ENCODE assay signal across 16 cellular contexts in the genomic region with DNA sequence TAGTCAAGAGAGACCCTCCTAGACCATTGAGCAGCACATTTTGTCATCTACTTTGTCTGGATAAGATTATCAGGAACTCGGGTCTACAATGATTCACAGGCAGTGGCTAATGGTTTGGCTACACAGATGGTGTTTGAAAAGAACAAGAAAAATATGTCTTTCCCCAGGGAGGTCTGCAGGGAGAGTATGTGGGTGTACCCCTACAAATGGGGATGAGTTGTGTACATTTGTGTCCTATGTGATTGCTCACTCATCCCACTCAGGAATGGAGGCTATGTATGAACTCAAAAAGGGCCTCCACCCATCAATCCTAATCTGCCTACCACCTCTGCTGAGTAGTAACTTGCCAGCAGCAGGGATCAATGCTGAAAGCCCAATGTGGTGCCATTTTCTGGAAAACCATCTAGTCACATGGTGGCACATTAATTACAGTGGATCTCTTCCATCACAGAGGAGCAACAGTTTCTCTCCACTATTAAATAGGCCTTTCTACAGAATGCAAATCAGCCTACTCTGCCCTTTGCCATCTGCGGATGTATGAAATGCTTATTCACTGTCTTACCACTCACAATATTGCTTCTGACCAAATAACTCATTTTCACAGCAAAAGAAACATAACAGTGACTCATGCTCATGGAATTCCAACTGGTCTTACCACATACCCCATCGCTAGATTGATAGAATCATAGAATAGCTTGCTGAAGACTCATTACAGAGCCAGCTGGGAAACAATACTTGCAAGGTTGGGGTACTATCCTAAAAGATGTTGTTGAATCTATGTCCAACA. TPM values are rescaled to one million over a fixed set of nuclear protein-coding genes. Genes with fewer than 3 reads are reported as not detected.
DNase-seq lines count a peak whose midpoint lies in the region; ATAC-seq and TF ChIP-seq lines count a peak whose summit lies in the region.
"Had no signal": no experiment of that assay in that cellular context is flagged by ENCODE, and none has a peak within 500 bp of the region (broad histone marks: within the 10 kb centered on the region; RNA-seq: fewer than 3 reads in every experiment).

No MANE protein-coding gene starts in this region.

- peaks cover 3% of the 10 kb centered on the region for H3K27me3 Mint-ChIP-seq in activated CD4-positive, alpha-beta T cell treated with anti-CD3 and anti-CD28 coated beads, Interleukin-2, amount 10 ng/mL, durations not matched to agents 7 days and 5 days

- H3K4me3 ChIP-seq in A673 (ENCODE audit: low read depth, low read length, poor library complexity, severe bottlenecking) (no peak overlapping the region), HFF-Myc (replicated peaks; ENCODE audit: low read depth, low read length) (no peak overlapping the region), astrocyte of the cerebellum (ENCODE audit: low read depth, low read length) (no peak overlapping the region), coronary artery (no peak overlapping the region)
- H3K4me3 ChIP-seq: BLaER1, cardiac muscle cell, GM12878, K562 had no signal

- H3K9me3 ChIP-seq in A673 (ENCODE audit: low read depth, low read length, poor library complexity, severe bottlenecking): no peaks in the 10 kb centered on the region
- H3K9me3 ChIP-seq: BLaER1 had no signal

- TF ChIP-seq CTCF in A673 (conservative IDR thresholded peaks at IDR 0.05; ENCODE audit: low read depth, low read length): no peak
- TF ChIP-seq CTCF in HFF-Myc (IDR thresholded peaks at IDR 0.05; ENCODE audit: low read depth, low read length, missing control alignments): no peak
- no peak for TF ChIP-seq CTCF in astrocyte of the cerebellum (IDR thresholded peaks at IDR 0.05; ENCODE audit: low read depth, low read length, missing control alignments)
- no peak for TF ChIP-seq CTCF in coronary artery (IDR thresholded peaks at IDR 0.05)

- H3K4me3 Mint-ChIP-seq in activated CD4-positive, alpha-beta T cell treated with anti-CD3 and anti-CD28 coated beads, Interleukin-2, amount 10 ng/mL, durations not matched to agents 7 days and 5 days: no peak overlapping the region

- in situ Hi-C loops in astrocyte of the cerebellum (cut with HindIII; ENCODE audit: low sequenced_read_pairs): no loop called here

- no peaks in the 10 kb centered on the region for H3K4me1 Mint-ChIP-seq in activated CD4-positive, alpha-beta T cell treated with anti-CD3 and anti-CD28 coated beads, Interleukin-2, amount 10 ng/mL, durations not matched to agents 7 days and 5 days

- no peaks in the 10 kb centered on the region for H3K36me3 ChIP-seq in A673 (ENCODE audit: insufficient read depth, low read length, poor library complexity, severe bottlenecking)
- H3K36me3 ChIP-seq: BLaER1, cardiac muscle cell had no signal

- peak; percentile 56 for DNase-seq in A673 (ENCODE audit: low spot score)
- peak; percentile 31 for DNase-seq in HFF-Myc (ENCODE audit: extremely low read depth, low read depth)
- DNase-seq in astrocyte of the cerebellum (ENCODE audit: low read depth): peak; percentile 93
- DNase-seq in islet precursor cell: peak; percentile 43
- no peak for DNase-seq in activated T-cell treated with anti-CD3 and anti-CD28 coated beads, Interleukin-2, amount 50 U/mL, for 48 hours
- DNase-seq in coronary artery (ENCODE audit: low spot score): no peak
- no peak for DNase-seq in activated CD4-positive, alpha-beta T cell treated with anti-CD3 and anti-CD28 coated beads, Interleukin-2, amount 10 ng/mL, durations not matched to agents 7 days and 5 days
- DNase-seq: NCI-H510A, T-helper 1 cell had no signal

- CTCF ChIA-PET in A673 (lab: Charles Lee): no interaction called here
- CTCF ChIA-PET in activated CD4-positive, alpha-beta T cell treated with anti-CD3 and anti-CD28 coated beads, Interleukin-2, amount 10 ng/mL, durations not matched to agents 7 days and 5 days (lab: Charles Lee): no interaction called here

- no peaks in the 10 kb centered on the region for H3K27me3 ChIP-seq in A673 (replicated peaks; ENCODE audit: insufficient read depth, low read depth, low read length, poor library complexity)
- H3K27me3 ChIP-seq: BLaER1, cardiac muscle cell had no signal

- no peak overlapping the region for H3K27ac Mint-ChIP-seq in activated CD4-positive, alpha-beta T cell treated with anti-CD3 and anti-CD28 coated beads, Interleukin-2, amount 10 ng/mL, durations not matched to agents 7 days and 5 days

- no peak for ATAC-seq in GM19463 (IDR thresholded peaks at IDR 0.05; ENCODE audit: unreplicated experiment)
- ATAC-seq: GM12878, K562 had no signal

- BruUV-seq in A673 (replicated peaks; lab: Mats Ljungman, UMichigan): no TSS peak

- H3K36me3 Mint-ChIP-seq in activated CD4-positive, alpha-beta T cell treated with anti-CD3 and anti-CD28 coated beads, Interleukin-2, amount 10 ng/mL, durations not matched to agents 7 days and 5 days (ENCODE audit: low read depth): no peaks in the 10 kb centered on the region

- no peaks in the 10 kb centered on the region for H3K4me1 ChIP-seq in A673 (ENCODE audit: insufficient read depth, low read length, poor library complexity, severe bottlenecking)
- H3K4me1 ChIP-seq: BLaER1 had no signal

- POLR2A ChIA-PET in A673 (lab: Charles Lee; ENCODE audit: low non-redundant PET): no interaction called here
- POLR2A ChIA-PET in activated CD4-positive, alpha-beta T cell treated with anti-CD3 and anti-CD28 coated beads, Interleukin-2, amount 10 ng/mL, durations not matched to agents 7 days and 5 days (lab: Charles Lee): no interaction called here

- no peak overlapping the region for H3K27ac ChIP-seq in A673 (ENCODE audit: low read depth, low read length, poor library complexity, severe bottlenecking)
- no peak overlapping the region for H3K27ac ChIP-seq in coronary artery
- H3K27ac ChIP-seq: BLaER1, cardiac muscle cell had no signal

- intact Hi-C loops in A673 (cut with micrococcal nuclease; ENCODE audit: unreplicated experiment): no loop called here

- H3K9me3 Mint-ChIP-seq in activated CD4-positive, alpha-beta T cell treated with anti-CD3 and anti-CD28 coated beads, Interleukin-2, amount 10 ng/mL, durations not matched to agents 7 days and 5 days: no peaks in the 10 kb centered on the region

RNA-seq across cellular contexts. Expression of gene TRIM42, which starts 48.3 kb away (rescaled TPM):
- not detected in 2 replicates for total RNA-seq in A673 (2021)
- not detected for total RNA-seq in activated CD4-positive, alpha-beta T cell treated with anti-CD3 and anti-CD28 coated beads, Interleukin-2, amount 10 ng/mL, durations not matched to agents 7 days and 5 days
- total RNA-seq: cardiac muscle cell, glomerular endothelial cell, GM12878, K562, mononuclear cell had no signal

Comparison
In these comparisons a context has a peak if more than half of its experiments do, and no peak if none do; other contexts are left out.
1. DNase-seq: peak in A673 (single experiment), HFF-Myc (single experiment), astrocyte of the cerebellum (single experiment) and islet precursor cell (single experiment); none in activated T-cell treated with anti-CD3 and anti-CD28 coated beads, Interleukin-2, amount 50 U/mL, for 48 hours (0 of 2), coronary artery (single experiment) and activated CD4-positive, alpha-beta T cell treated with anti-CD3 and anti-CD28 coated beads, Interleukin-2, amount 10 ng/mL, durations not matched to agents 7 days and 5 days (single experiment).